Comparison of ENCODE assay signal across 20 cellular contexts in the genomic region with DNA sequence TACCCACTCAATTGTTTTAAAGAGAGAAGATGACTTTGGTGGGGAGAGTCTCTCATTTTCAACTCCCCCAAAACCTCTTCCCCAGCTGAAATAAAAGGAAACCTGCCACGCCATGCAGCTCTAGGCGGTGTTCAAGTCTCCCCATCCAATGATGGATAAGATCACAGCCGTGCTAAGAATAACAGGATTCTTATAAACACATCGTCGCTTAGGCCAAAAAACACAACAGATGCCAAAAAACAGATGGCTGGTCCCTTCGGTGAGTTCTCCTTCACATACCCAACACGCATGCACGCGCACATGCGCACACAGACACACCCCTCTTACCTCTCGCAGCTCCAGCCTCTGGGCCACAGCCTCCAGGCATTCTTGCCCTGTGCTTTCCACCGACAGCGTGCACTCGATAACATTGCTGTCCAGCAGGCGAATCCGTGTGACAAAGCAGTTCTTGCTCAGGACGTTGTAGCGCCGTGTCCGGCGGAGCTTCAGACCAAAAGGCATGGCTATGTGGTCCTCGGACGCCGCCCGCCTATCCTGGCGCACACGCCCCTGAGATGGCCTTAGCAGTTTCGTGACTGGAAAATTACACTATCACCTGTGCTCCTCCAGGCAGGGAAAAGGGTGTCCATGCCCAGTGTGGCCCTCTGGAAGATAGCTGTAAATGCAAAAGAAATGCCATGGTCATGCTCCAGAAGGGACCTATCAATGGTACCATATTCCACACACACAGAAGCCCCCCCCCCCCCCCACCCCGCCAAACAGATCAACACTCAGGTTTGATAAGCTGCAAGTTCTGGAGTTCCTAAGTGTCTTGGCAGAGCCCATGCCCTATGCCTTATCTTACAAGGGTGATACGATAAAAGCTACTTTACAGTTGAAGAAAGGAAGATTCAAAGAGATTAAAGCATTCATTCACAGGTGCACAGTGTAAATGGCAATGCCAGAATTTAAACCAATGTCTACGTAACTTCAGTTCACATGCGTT.
DNase-seq lines count a peak whose midpoint lies in the region; ATAC-seq, FAIRE-seq and TF ChIP-seq lines count a peak whose summit lies in the region.
"Had no signal": no experiment of that assay in that cellular context is flagged by ENCODE, and none has a peak within 500 bp of the region (broad histone marks: within the 10 kb centered on the region; RNA-seq: fewer than 3 reads in every experiment).

No MANE protein-coding gene starts in this region.

- CTCF ChIA-PET in Panc1 (lab: Charles Lee): no interaction called here

- no peaks in the 10 kb centered on the region; the same call in 1 of the 2 replicates for H3K36me3 ChIP-seq in Panc1 (ENCODE audit: control insufficient read depth, insufficient read depth, low read length)

- no peak for DNase-seq in HTR-8/SVneo (ENCODE audit: insufficient read length, low spot score)
- no peak for DNase-seq in Panc1 (ENCODE audit: low read depth, low spot score)
- DNase-seq in right cardiac atrium: peak in 1 of 3 donors; percentile 16
- peak; percentile 49 for DNase-seq in superior temporal gyrus (ENCODE audit: extremely low spot score)
- no peak for DNase-seq in immature natural killer cell
- no peak for DNase-seq in activated CD4-positive, alpha-beta T cell treated with anti-CD3 and anti-CD28 coated beads, Interleukin-2, amount 50 U/mL, for 48 hours
- DNase-seq in amniotic stem cell (lab: John Stamatoyannopoulos, UW): no peak
- DNase-seq: activated CD8-positive, alpha-beta memory T cell treated with anti-CD3 and anti-CD28 coated beads, Interleukin-2, amount 10 ng/mL, durations not matched to agents 7 days and 5 days; AML-193; foreskin fibroblast; Karpas-422; NCI-H1092; NCI-H2107; NCI-H748 treated with DMSO at 0.1 percent for 48 hours; SK-N-SH; T1000 had no signal

- BruUV-seq in Panc1 (replicated peaks; lab: Mats Ljungman, UMichigan): no TSS peak

- peak; percentile 48 for FAIRE-seq in HTR-8/SVneo (lab: Jason Lieb, UNC)
- FAIRE-seq: colon had no signal

- H3K9me3 Mint-ChIP-seq in immature natural killer cell: no peaks in the 10 kb centered on the region

- intact Hi-C loops in Panc1 (cut with micrococcal nuclease; ENCODE audit: unreplicated experiment) (no loop called here), right cardiac atrium (cut with DNase I) (no loop called here)

- 84% methylated on average over 32 of the region's 32 CpGs for WGBS in right cardiac atrium

- no peaks in the 10 kb centered on the region for H3K27me3 ChIP-seq in Panc1 (ENCODE audit: control insufficient read depth, insufficient read depth, low read length)
- no peaks in the 10 kb centered on the region for H3K27me3 ChIP-seq in right cardiac atrium (ENCODE audit: control insufficient read depth, insufficient read depth)
- H3K27me3 ChIP-seq: vagina had no signal

- no peaks in the 10 kb centered on the region for H3K36me3 Mint-ChIP-seq in immature natural killer cell
- H3K36me3 Mint-ChIP-seq: activated CD8-positive, alpha-beta memory T cell treated with anti-CD3 and anti-CD28 coated beads, Interleukin-2, amount 10 ng/mL, durations not matched to agents 7 days and 5 days had no signal

- no peak overlapping the region for H3K4me3 Mint-ChIP-seq in immature natural killer cell
- H3K4me3 Mint-ChIP-seq: activated CD8-positive, alpha-beta memory T cell treated with anti-CD3 and anti-CD28 coated beads, Interleukin-2, amount 10 ng/mL, durations not matched to agents 7 days and 5 days had no signal

- in situ Hi-C loops in Panc1 (cut with HindIII; ENCODE audit: low pct_unique_long_range_greater_than_20kb, low sequenced_read_pairs): no loop called here

- H3K27ac ChIP-seq in Panc1 (ENCODE audit: low read length) (peak overlapping the region; percentile 76), right cardiac atrium (ENCODE audit: low read length) (no peak overlapping the region)
- H3K27ac ChIP-seq: vagina had no signal

- H3K4me1 Mint-ChIP-seq in immature natural killer cell: no peaks in the 10 kb centered on the region
- H3K4me1 Mint-ChIP-seq: activated CD8-positive, alpha-beta memory T cell treated with anti-CD3 and anti-CD28 coated beads, Interleukin-2, amount 10 ng/mL, durations not matched to agents 7 days and 5 days had no signal

- ATAC-seq in Panc1 (no peak), right cardiac atrium (peak; percentile 14 to 71)
- ATAC-seq: activated CD4-positive, CD25-positive, alpha-beta regulatory T cell treated with anti-CD3 and anti-CD28 coated beads, Interleukin-2, amount 50 U/mL, for 24 hours; activated CD8-positive, alpha-beta memory T cell treated with anti-CD3 and anti-CD28 coated beads, Interleukin-2, amount 10 ng/mL, durations not matched to agents 7 days and 5 days; left lobe of liver had no signal

- H3K4me1 ChIP-seq in Panc1 (ENCODE audit: control insufficient read depth, insufficient read depth, low read length) (peaks cover 69% of the 10 kb centered on the region), right cardiac atrium (ENCODE audit: control insufficient read depth, insufficient read depth, low read length) (no peaks in the 10 kb centered on the region)

- no peak overlapping the region for H3K27ac Mint-ChIP-seq in immature natural killer cell
- H3K27ac Mint-ChIP-seq: activated CD8-positive, alpha-beta memory T cell treated with anti-CD3 and anti-CD28 coated beads, Interleukin-2, amount 10 ng/mL, durations not matched to agents 7 days and 5 days had no signal

- H3K4me3 ChIP-seq in Panc1 (ENCODE audit: low read depth in 2 of 2, low read length in 2 of 2) (no peak overlapping the region), right cardiac atrium (ENCODE audit: low read length) (no peak overlapping the region)
- H3K4me3 ChIP-seq: vagina had no signal

- POLR2A ChIA-PET in Panc1 (lab: Charles Lee): interaction anchor here (0.6 kb wide), 3 partner anchors 10 to 14 kb away, joined by 3 to 7 read pairs (median 3); no protein-coding TSS in a partner anchor

- no peak for TF ChIP-seq CTCF in Panc1 (IDR thresholded peaks at IDR 0.05)

- peaks cover 3 to 22% (median 4%) of the 10 kb centered on the region in 3 donors for H3K27me3 Mint-ChIP-seq in immature natural killer cell (ENCODE audit: low read depth in 3 of 3)

- no peaks in the 10 kb centered on the region for H3K9me3 ChIP-seq in Panc1 (ENCODE audit: control insufficient read depth, insufficient read depth, low read depth, low read length)
- no peaks in the 10 kb centered on the region for H3K9me3 ChIP-seq in right cardiac atrium (ENCODE audit: control insufficient read depth, low read length)
- H3K9me3 ChIP-seq: SK-N-SH, vagina had no signal
